Comparison of ENCODE assay signal across 11 cellular contexts in the genomic region with DNA sequence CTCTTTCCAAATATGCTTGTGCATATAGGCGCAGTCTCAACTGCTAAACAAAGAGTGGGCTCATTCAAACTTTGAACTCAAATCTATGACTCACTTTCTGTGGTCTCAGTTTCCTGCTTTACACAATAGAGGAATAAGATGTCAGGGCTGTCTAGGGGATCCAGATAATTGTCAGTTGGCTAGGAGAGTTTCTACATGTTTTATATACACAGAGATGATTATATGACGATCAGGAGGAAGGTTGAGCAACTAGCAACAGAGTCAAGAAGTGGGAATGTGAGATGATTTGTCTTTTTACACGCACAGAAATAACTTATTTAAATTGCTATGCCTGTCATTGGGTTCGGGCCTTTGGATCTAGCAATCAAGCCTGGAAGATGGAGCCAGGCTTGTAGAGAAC.
DNase-seq lines count a peak whose midpoint lies in the region; ATAC-seq and TF ChIP-seq lines count a peak whose summit lies in the region.
"Had no signal": no experiment of that assay in that cellular context is flagged by ENCODE, and none has a peak within 500 bp of the region (broad histone marks: within the 10 kb centered on the region; RNA-seq: fewer than 3 reads in every experiment).

No MANE protein-coding gene starts in this region.

- H2AFZ ChIP-seq in ACC112 (ENCODE audit: low read length, unreplicated experiment): no peak overlapping the region

- H3K27ac ChIP-seq in ACC112 (ENCODE audit: low read depth, low read length) (peak overlapping the region; percentile 88), HL-60 (replicated peaks) (peak overlapping the region; percentile 34)

- DNase-seq in HL-60 (ENCODE audit: low read depth in 1 of 2, low spot score in 1 of 2) (peak; percentile 47 to 78), fibroblast of gingiva (ENCODE audit: low read depth) (peak; percentile 92), DMS153 (lab: John Stamatoyannopoulos, UW) (no peak)
- DNase-seq in activated CD4-positive, alpha-beta T cell treated with anti-CD3 and anti-CD28 coated beads for 48 hours: no peak
- DNase-seq in activated CD4-positive, CD25-positive, alpha-beta regulatory T cell treated with anti-CD3 and anti-CD28 coated beads, Interleukin-2, amount 50 U/mL, for 72 hours: no peak
- DNase-seq: NCI-H1092; NK-92 treated with Interleukin-12 subunit alpha and Interleukin-12 subunit beta, amount 100 ng/mL, for 24 hours; stimulated activated naive CD8-positive, alpha-beta T cell treated with anti-CD3 and anti-CD28 coated beads, Interleukin-15, amount 100 ng/mL, for 72 hours had no signal

- H3K4me3 ChIP-seq in ACC112 (ENCODE audit: low read depth, low read length): no peak overlapping the region
- no peak overlapping the region for H3K4me3 ChIP-seq in HL-60 (replicated peaks; ENCODE audit: insufficient read depth, low read length)

- no peak for ATAC-seq in GM21390 (IDR thresholded peaks at IDR 0.05; ENCODE audit: unreplicated experiment)
- ATAC-seq: stimulated activated naive CD8-positive, alpha-beta T cell treated with anti-CD3 and anti-CD28 coated beads, Interleukin-15, amount 100 ng/mL, for 72 hours had no signal

- H3K79me2 ChIP-seq in ACC112 (ENCODE audit: control insufficient read depth, insufficient read depth, low read length, unreplicated experiment): no peaks in the 10 kb centered on the region

- no peak for TF ChIP-seq CTCF in HL-60 (IDR thresholded peaks at IDR 0.05; ENCODE audit: insufficient read depth, low read length)

- no peaks in the 10 kb centered on the region for H3K36me3 ChIP-seq in ACC112 (ENCODE audit: insufficient read depth, low read length)

- H3K27me3 ChIP-seq in ACC112 (ENCODE audit: insufficient read depth, low read length) (no peaks in the 10 kb centered on the region), HL-60 (ENCODE audit: insufficient read depth, poor library complexity, severe bottlenecking) (no peaks in the 10 kb centered on the region)

- H3K4me1 ChIP-seq in ACC112 (ENCODE audit: control insufficient read depth, insufficient read depth, low read length, unreplicated experiment): peaks cover 17% of the 10 kb centered on the region

TF ChIP-seq in PFSK-1, 5 proteins besides CTCF, POLR2A, EP300 and RAD21:
- TF ChIP-seq TAF1 (IDR thresholded peaks at IDR 0.05; ENCODE audit: borderline replicate concordance, insufficient read depth, low read length): peak; percentile 64; the same call in 1 of the 2 replicates
- TF ChIP-seq FOXP2 (optimal IDR thresholded peaks at IDR 0.05; ENCODE audit: borderline replicate concordance, extremely low read depth, extremely low read length, insufficient read depth): no peak
- TF ChIP-seq POLR2AphosphoS5 (IDR thresholded peaks at IDR 0.05; ENCODE audit: low read depth, low read length): no peak
- TF ChIP-seq SIN3A (IDR thresholded peaks at IDR 0.05; ENCODE audit: borderline replicate concordance, insufficient read depth, low read length): no peak

Comparison
In these comparisons a context has a peak if more than half of its experiments do, and no peak if none do; other contexts are left out.
1. DNase-seq: peak in HL-60 (2 of 2) and fibroblast of gingiva (single experiment); none in DMS153 (single experiment), activated CD4-positive, alpha-beta T cell treated with anti-CD3 and anti-CD28 coated beads for 48 hours (single experiment) and activated CD4-positive, CD25-positive, alpha-beta regulatory T cell treated with anti-CD3 and anti-CD28 coated beads, Interleukin-2, amount 50 U/mL, for 72 hours (single experiment).